ENCODE assay signal across 8 cellular contexts in the genomic region with DNA sequence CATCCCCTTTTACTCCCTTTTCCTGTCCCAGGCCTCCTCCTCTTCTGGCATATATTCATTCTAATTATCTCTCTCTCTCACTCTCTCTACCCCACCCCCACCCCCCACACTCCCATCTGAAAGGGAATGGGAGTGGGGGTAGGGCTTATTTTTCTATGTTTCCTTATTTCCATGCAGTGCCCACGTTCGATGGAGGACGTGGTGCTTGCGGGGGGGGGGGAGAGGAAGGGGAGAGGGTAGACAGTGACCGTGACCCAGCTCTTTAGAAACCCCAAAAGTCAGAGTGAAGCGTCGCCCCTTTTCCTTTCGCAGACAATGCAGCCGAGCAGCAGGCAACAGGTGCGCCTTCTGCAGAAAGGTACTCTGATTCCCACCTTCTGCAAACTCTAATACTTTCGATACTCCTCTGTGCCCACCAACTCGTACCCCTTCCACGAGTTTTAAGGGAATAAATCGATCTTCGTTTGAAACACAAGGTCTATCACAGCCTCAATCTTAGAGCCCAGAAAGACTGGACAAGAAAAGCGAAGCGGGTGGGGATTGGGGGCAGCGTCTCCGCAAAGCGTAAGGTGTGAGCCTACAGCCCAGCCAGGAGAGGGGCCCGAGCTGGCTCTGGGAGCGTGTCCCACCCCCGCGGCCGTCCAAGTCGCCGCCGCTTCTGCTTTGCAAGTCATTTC. TPM values are rescaled to one million over a fixed set of nuclear protein-coding genes. Genes with fewer than 3 reads are reported as not detected.
DNase-seq lines count a peak whose midpoint lies in the region; ATAC-seq and TF ChIP-seq lines count a peak whose summit lies in the region.

No MANE protein-coding gene starts in this region.

- peak overlapping the region; percentile 78 to 95 (median 94) for H3K9ac ChIP-seq in skeletal muscle tissue (ENCODE audit: low read depth in 1 of 3, low read length in 3 of 3)

- peaks cover 11% of the 10 kb centered on the region for H3K27me3 Mint-ChIP-seq in activated T-helper 1 cell treated with anti-CD3 and anti-CD28 coated beads, Interleukin-12 subunit alpha, Interleukin-12 subunit beta, Interleukin-2, Interleukin-4 antibody, amounts not matched to agents 30 ng/mL and 10 ng/mL and 1 ng/mL, durations not matched to agents 14 hours and 24 hours and 36 hours (ENCODE audit: insufficient read depth)

- H3K27me3 ChIP-seq in GM06990 (replicated peaks; ENCODE audit: control insufficient read depth, insufficient read depth, low read length) (no peaks in the 10 kb centered on the region; the same call in 1 of the 2 replicates), left ventricle myocardium inferior (ENCODE audit: low read depth) (peaks cover 19% of the 10 kb centered on the region), skeletal muscle tissue (ENCODE audit: control insufficient read depth in 3 of 3, insufficient read depth in 3 of 3, low read length in 3 of 3) (peaks cover 0 to 5% (median 0%) of the 10 kb centered on the region in 3 donors)

- H3K4me3 Mint-ChIP-seq in activated T-helper 1 cell treated with anti-CD3 and anti-CD28 coated beads, Interleukin-12 subunit alpha, Interleukin-12 subunit beta, Interleukin-2, Interleukin-4 antibody, amounts not matched to agents 30 ng/mL and 10 ng/mL and 1 ng/mL, durations not matched to agents 14 hours and 24 hours and 36 hours = peak overlapping the region; percentile 91

- DNase-seq in GM06990 (ENCODE audit: extremely low read depth, insufficient read length) = peak; percentile 69
- DNase-seq in HuH-7.5 (ENCODE audit: low spot score) = peak; percentile 48
- peak; percentile 28 for DNase-seq in activated T-helper 1 cell treated with anti-CD3 and anti-CD28 coated beads, Interleukin-12 subunit alpha, Interleukin-12 subunit beta, Interleukin-2, Interleukin-4 antibody, amounts not matched to agents 30 ng/mL and 10 ng/mL and 1 ng/mL, durations not matched to agents 14 hours and 24 hours and 36 hours (ENCODE audit: low spot score)
- DNase-seq in left ventricle myocardium inferior = no peak
- no peak for DNase-seq in NCI-H510A (lab: John Stamatoyannopoulos, UW)
- DNase-seq in activated CD4-positive, CD25-positive, alpha-beta regulatory T cell treated with anti-CD3 and anti-CD28 coated beads, Interleukin-2, amount 50 U/mL, for 72 hours = no peak

- H3K36me3 Mint-ChIP-seq in activated T-helper 1 cell treated with anti-CD3 and anti-CD28 coated beads, Interleukin-12 subunit alpha, Interleukin-12 subunit beta, Interleukin-2, Interleukin-4 antibody, amounts not matched to agents 30 ng/mL and 10 ng/mL and 1 ng/mL, durations not matched to agents 14 hours and 24 hours and 36 hours (ENCODE audit: low read depth) = peaks cover 23% of the 10 kb centered on the region

- peaks cover 72% of the 10 kb centered on the region for H3K4me1 Mint-ChIP-seq in activated T-helper 1 cell treated with anti-CD3 and anti-CD28 coated beads, Interleukin-12 subunit alpha, Interleukin-12 subunit beta, Interleukin-2, Interleukin-4 antibody, amounts not matched to agents 30 ng/mL and 10 ng/mL and 1 ng/mL, durations not matched to agents 14 hours and 24 hours and 36 hours (ENCODE audit: low read depth)

- intact Hi-C loops in activated T-helper 1 cell treated with anti-CD3 and anti-CD28 coated beads, Interleukin-12 subunit alpha, Interleukin-12 subunit beta, Interleukin-2, Interleukin-4 antibody, amounts not matched to agents 30 ng/mL and 10 ng/mL and 1 ng/mL, durations not matched to agents 14 hours and 24 hours and 36 hours (cut with micrococcal nuclease) = loop anchor here (2.0 to 10.0 kb wide), 4 partner anchors 956 to 1291 kb away; partner anchors contain the start of gene ACVR1C
- intact Hi-C loops in left ventricle myocardium inferior (cut with micrococcal nuclease) = loop anchor here (10.0 kb wide), 1 partner anchor 71 kb away; no protein-coding TSS in a partner anchor

- H3K27ac Mint-ChIP-seq in activated T-helper 1 cell treated with anti-CD3 and anti-CD28 coated beads, Interleukin-12 subunit alpha, Interleukin-12 subunit beta, Interleukin-2, Interleukin-4 antibody, amounts not matched to agents 30 ng/mL and 10 ng/mL and 1 ng/mL, durations not matched to agents 14 hours and 24 hours and 36 hours = peak overlapping the region; percentile 97

- H3K4me3 ChIP-seq in GM06990 (replicated peaks; ENCODE audit: low read depth, low read length) (peak overlapping the region; percentile 83), left ventricle myocardium inferior (peak overlapping the region; percentile 87), skeletal muscle tissue (ENCODE audit: low read length in 3 of 3) (peak overlapping the region; percentile 92 to 94 (median 93))

- H3K9me3 ChIP-seq in left ventricle myocardium inferior (replicated peaks) (no peaks in the 10 kb centered on the region), skeletal muscle tissue (ENCODE audit: control insufficient read depth in 3 of 3, low read length in 3 of 3) (no peaks in the 10 kb centered on the region)

- TF ChIP-seq CTCF in GM06990 (IDR thresholded peaks at IDR 0.05; ENCODE audit: insufficient read depth, low read length, poor library complexity, severe bottlenecking) = no peak
- TF ChIP-seq CTCF in left ventricle myocardium inferior (IDR thresholded peaks at IDR 0.05; ENCODE audit: borderline replicate concordance) = no peak

- H3K9me3 Mint-ChIP-seq in activated T-helper 1 cell treated with anti-CD3 and anti-CD28 coated beads, Interleukin-12 subunit alpha, Interleukin-12 subunit beta, Interleukin-2, Interleukin-4 antibody, amounts not matched to agents 30 ng/mL and 10 ng/mL and 1 ng/mL, durations not matched to agents 14 hours and 24 hours and 36 hours = no peaks in the 10 kb centered on the region

- peak; percentile 10 for ATAC-seq in GM21381 (IDR thresholded peaks at IDR 0.05; ENCODE audit: unreplicated experiment)

- H3K4me1 ChIP-seq in left ventricle myocardium inferior (peaks cover 51% of the 10 kb centered on the region), skeletal muscle tissue (ENCODE audit: control insufficient read depth in 3 of 3, insufficient read depth in 3 of 3, low read length in 3 of 3) (peaks cover 12 to 13% (median 12%) of the 10 kb centered on the region in 3 donors)

- H3K36me3 ChIP-seq in GM06990 (ENCODE audit: control insufficient read depth, insufficient read depth, low read length) (no peaks in the 10 kb centered on the region), left ventricle myocardium inferior (peaks cover 12% of the 10 kb centered on the region), skeletal muscle tissue (ENCODE audit: control insufficient read depth in 3 of 3, insufficient read depth in 3 of 3, low read length in 3 of 3) (peaks cover 0 to 7% (median 2%) of the 10 kb centered on the region in 3 donors)

- H3K27ac ChIP-seq in left ventricle myocardium inferior (replicated peaks) (peak overlapping the region; percentile 99), skeletal muscle tissue (ENCODE audit: low read depth, low read length) (peak overlapping the region; percentile 97)

RNA-seq across cellular contexts. Expression of gene NR4A2, which starts 0.9 kb away (rescaled TPM):
- 20.5 and 21.9 TPM in 2 replicates for total RNA-seq in activated T-helper 1 cell treated with anti-CD3 and anti-CD28 coated beads, Interleukin-12 subunit alpha, Interleukin-12 subunit beta, Interleukin-2, Interleukin-4 antibody, amounts not matched to agents 30 ng/mL and 10 ng/mL and 1 ng/mL, durations not matched to agents 14 hours and 24 hours and 36 hours
- total RNA-seq in left ventricle myocardium inferior (0.88 TPM), skeletal muscle tissue (0.52 TPM)

Comparison
In these comparisons a context has a peak if more than half of its experiments do, and no peak if none do; other contexts are left out.
1. DNase-seq: peak in GM06990 (single experiment), HuH-7.5 (single experiment) and activated T-helper 1 cell treated with anti-CD3 and anti-CD28 coated beads, Interleukin-12 subunit alpha, Interleukin-12 subunit beta, Interleukin-2, Interleukin-4 antibody, amounts not matched to agents 30 ng/mL and 10 ng/mL and 1 ng/mL, durations not matched to agents 14 hours and 24 hours and 36 hours (single experiment); none in left ventricle myocardium inferior (single experiment), NCI-H510A (single experiment) and activated CD4-positive, CD25-positive, alpha-beta regulatory T cell treated with anti-CD3 and anti-CD28 coated beads, Interleukin-2, amount 50 U/mL, for 72 hours (single experiment).
2. RNA of gene NR4A2, which starts 0.9 kb away (total RNA-seq): 20.5 to 21.9 TPM in activated T-helper 1 cell treated with anti-CD3 and anti-CD28 coated beads, Interleukin-12 subunit alpha, Interleukin-12 subunit beta, Interleukin-2, Interleukin-4 antibody, amounts not matched to agents 30 ng/mL and 10 ng/mL and 1 ng/mL, durations not matched to agents 14 hours and 24 hours and 36 hours; 0.88 TPM in left ventricle myocardium inferior (single experiment) and 0.52 TPM in skeletal muscle tissue (single experiment); every median in the first group is over 10 times any median in the second.
3. Peak in every context shown above with its lines, with median percentiles within 50 percentile points of each other: H3K4me3 ChIP-seq.